In genomic region chr19:33248954-33249613, GRCh38 we compare ENCODE assay signal across 13 cellular contexts. TPM values are rescaled to one million over a fixed set of nuclear protein-coding genes. Genes with fewer than 3 reads are reported as not detected.
DNase-seq lines count a peak whose midpoint lies in the region; ATAC-seq and TF ChIP-seq lines count a peak whose summit lies in the region.
"Had no signal": no experiment of that assay in that cellular context is flagged by ENCODE, and none has a peak within 500 bp of the region (broad histone marks: within the 10 kb centered on the region; RNA-seq: fewer than 3 reads in every experiment).

No MANE protein-coding gene starts in this region.

- H3K36me3 ChIP-seq in GM23338 (ENCODE audit: insufficient read depth) (peaks cover 6% of the 10 kb centered on the region; the same call in 1 of the 2 replicates), osteoblast (ENCODE audit: insufficient read depth, low read length) (no peaks in the 10 kb centered on the region)
- H3K36me3 ChIP-seq: ovary had no signal

- no peak for DNase-seq in GM23338 (ENCODE audit: low spot score)
- DNase-seq in NOMO-1 treated with DMSO at 0.1 percent for 48 hours (lab: John Stamatoyannopoulos, UW; ENCODE audit: unreplicated experiment): peak; percentile 82
- no peak for DNase-seq in foreskin keratinocyte
- DNase-seq in sciatic nerve (ENCODE audit: low spot score): no peak
- no peak for DNase-seq in osteoblast (ENCODE audit: insufficient read length, low spot score, missing footprints)
- DNase-seq in pons (ENCODE audit: low spot score): no peak
- DNase-seq in GOT3 (lab: John Stamatoyannopoulos, UW): no peak
- DNase-seq: activated effector memory CD4-positive, alpha-beta T cell treated with anti-CD3 and anti-CD28 coated beads, Interleukin-2, amount 50 U/mL, for 16 hours; hippocampal formation; NCI-H2171; T-helper 9 cell had no signal

- no peak overlapping the region for H3K4me3 Mint-ChIP-seq in GM23338
- H3K4me3 Mint-ChIP-seq: dendritic cell treated with granulocyte-macrophage colony-stimulating factor and Interleukin-4, amounts not matched to agents 40 ng/mL and 50 ng/mL, for 4 days had no signal

- H3K4me1 ChIP-seq in GM23338 (ENCODE audit: insufficient read depth): no peaks in the 10 kb centered on the region
- no peaks in the 10 kb centered on the region for H3K4me1 ChIP-seq in foreskin keratinocyte
- H3K4me1 ChIP-seq in osteoblast (ENCODE audit: insufficient read depth, low read length): no peaks in the 10 kb centered on the region

- peaks cover 16% of the 10 kb centered on the region for H3K9me3 Mint-ChIP-seq in GM23338
- H3K9me3 Mint-ChIP-seq: dendritic cell treated with granulocyte-macrophage colony-stimulating factor and Interleukin-4, amounts not matched to agents 40 ng/mL and 50 ng/mL, for 4 days had no signal

- 0 out of 4 replicates have a peak, but pooled peaks of 1 of the 2 experiments have one; percentile 6 for TF ChIP-seq CTCF in GM23338 (conservative IDR thresholded peaks at IDR 0.05; ENCODE audit: low read depth in 2 of 2)
- TF ChIP-seq CTCF in foreskin keratinocyte (conservative IDR thresholded peaks at IDR 0.05): no peak
- no peak for TF ChIP-seq CTCF in osteoblast (IDR thresholded peaks at IDR 0.05; ENCODE audit: extremely low read depth, low read depth, low read length)

- peaks cover 4% of the 10 kb centered on the region for H3K27me3 Mint-ChIP-seq in GM23338 (ENCODE audit: insufficient read depth, low read depth, poor library complexity)

- ATAC-seq in GM23338 (peak; percentile 23), foreskin keratinocyte (peak; percentile 31), sciatic nerve (peak; percentile 29)

- H3K4me1 Mint-ChIP-seq in GM23338: peaks cover 2% of the 10 kb centered on the region; the same call in 1 of the 3 replicates

- H3K9me3 ChIP-seq in osteoblast (ENCODE audit: low read depth, low read length): no peaks in the 10 kb centered on the region
- H3K9me3 ChIP-seq: ovary had no signal

- H3K27me3 ChIP-seq in GM23338 (ENCODE audit: insufficient read depth) (no peaks in the 10 kb centered on the region), foreskin keratinocyte (no peaks in the 10 kb centered on the region), osteoblast (ENCODE audit: insufficient read depth, low read length) (no peaks in the 10 kb centered on the region)
- H3K27me3 ChIP-seq: ovary had no signal

- no peaks in the 10 kb centered on the region for H3K9me2 ChIP-seq in GM23338 (ENCODE audit: insufficient read depth)

- H4K20me1 ChIP-seq in GM23338 (replicated peaks; ENCODE audit: insufficient read depth) (no peaks in the 10 kb centered on the region), osteoblast (ENCODE audit: insufficient read depth, low read length) (no peaks in the 10 kb centered on the region)

- H3K36me3 Mint-ChIP-seq in GM23338 (ENCODE audit: low read depth): no peaks in the 10 kb centered on the region; the same call in 2 of the 3 replicates

- no peak overlapping the region for H3K4me2 ChIP-seq in GM23338
- H3K4me2 ChIP-seq in osteoblast (ENCODE audit: insufficient read depth, low read length): no peak overlapping the region

- H2AFZ ChIP-seq in GM23338: no peak overlapping the region
- no peak overlapping the region for H2AFZ ChIP-seq in osteoblast (ENCODE audit: low read length)

- H3F3A ChIP-seq in GM23338 (replicated peaks; ENCODE audit: low read depth): no peaks in the 10 kb centered on the region

- H3K27ac ChIP-seq in GM23338 (ENCODE audit: low read depth): no peak overlapping the region
- no peak overlapping the region for H3K27ac ChIP-seq in foreskin keratinocyte
- no peak overlapping the region for H3K27ac ChIP-seq in osteoblast (ENCODE audit: low read depth, low read length)
- H3K27ac ChIP-seq: ovary had no signal

- H3K4me3 ChIP-seq in GM23338 (no peak overlapping the region), osteoblast (ENCODE audit: insufficient read depth, low read length) (no peak overlapping the region)
- H3K4me3 ChIP-seq: ovary had no signal

- H3K79me2 ChIP-seq in GM23338 (replicated peaks; ENCODE audit: insufficient read depth) (no peaks in the 10 kb centered on the region), osteoblast (ENCODE audit: insufficient read depth, low read length) (no peaks in the 10 kb centered on the region)

- intact Hi-C loops in sciatic nerve (cut with DNase I): no loop called here

- no peak overlapping the region for H3K27ac Mint-ChIP-seq in GM23338
- H3K27ac Mint-ChIP-seq: dendritic cell treated with granulocyte-macrophage colony-stimulating factor and Interleukin-4, amounts not matched to agents 40 ng/mL and 50 ng/mL, for 4 days had no signal

TF ChIP-seq in GM23338, 12 proteins besides CTCF, POLR2A, EP300 and RAD21 (continues in another document):
- TF ChIP-seq ZNF114 (CRISPR knock-in tag; IDR thresholded peaks at IDR 0.05) (no peak), ZNF462 (CRISPR knock-in tag; IDR thresholded peaks at IDR 0.05) (no peak), JUNB (IDR thresholded peaks at IDR 0.05; ENCODE audit: unreplicated experiment) (no peak), POLR2AphosphoS5 (IDR thresholded peaks at IDR 0.05; ENCODE audit: low read depth) (no peak)

RNA-seq across cellular contexts. Expression of gene SLC7A10, which starts 23.4 kb away (rescaled TPM):
- total RNA-seq in GM23338 (2014; rRNA removed; shearing (Covaris generic)): 2.6 and 6.3 TPM in 2 replicates
- polyA plus RNA-seq in GM23338 (2016; fragmentation: Nextera tagmentation; extraction: Ambion mirVana): 2.5 and 3.3 TPM in 2 replicates
- not detected in 2 replicates for total RNA-seq in foreskin keratinocyte
- polyA plus RNA-seq in foreskin keratinocyte: not detected in 2 replicates
- 9.0 TPM for total RNA-seq in sciatic nerve
- total RNA-seq in osteoblast: not detected in 2 replicates
- total RNA-seq: ovary had no signal
- polyA plus RNA-seq: ovary had no signal

RNA-seq across cellular contexts. Expression of gene CEBPA, which starts 53.2 kb away (rescaled TPM):
- 2.6 and 5.0 TPM in 2 replicates for total RNA-seq in GM23338 (2014; rRNA removed; shearing (Covaris generic))
- polyA plus RNA-seq in GM23338 (2016; fragmentation: Nextera tagmentation; extraction: Ambion mirVana) (0.50 and 1.2 TPM in 2 replicates), foreskin keratinocyte (1.3 and 1.5 TPM in 2 replicates)
- total RNA-seq in foreskin keratinocyte (1.4 TPM in 2 replicates), sciatic nerve (20.4 TPM), osteoblast (3.6 and 5.0 TPM in 2 replicates)

RNA-seq across cellular contexts. Expression of gene LRP3, which starts 55.0 kb away (rescaled TPM):
- total RNA-seq in GM23338 (2014; rRNA removed; shearing (Covaris generic)): 43.1 and 62.7 TPM in 2 replicates
- 3.5 and 4.3 TPM in 2 replicates for polyA plus RNA-seq in GM23338 (2016; fragmentation: Nextera tagmentation; extraction: Ambion mirVana)
- 11.4 and 12.9 TPM in 2 replicates for total RNA-seq in foreskin keratinocyte
- polyA plus RNA-seq in foreskin keratinocyte: 14.2 and 15.0 TPM in 2 replicates
- 21.7 TPM for total RNA-seq in sciatic nerve
- total RNA-seq in osteoblast: 38.4 and 39.8 TPM in 2 replicates
